ENCODE assay signal across 19 cellular contexts in the genomic region with DNA sequence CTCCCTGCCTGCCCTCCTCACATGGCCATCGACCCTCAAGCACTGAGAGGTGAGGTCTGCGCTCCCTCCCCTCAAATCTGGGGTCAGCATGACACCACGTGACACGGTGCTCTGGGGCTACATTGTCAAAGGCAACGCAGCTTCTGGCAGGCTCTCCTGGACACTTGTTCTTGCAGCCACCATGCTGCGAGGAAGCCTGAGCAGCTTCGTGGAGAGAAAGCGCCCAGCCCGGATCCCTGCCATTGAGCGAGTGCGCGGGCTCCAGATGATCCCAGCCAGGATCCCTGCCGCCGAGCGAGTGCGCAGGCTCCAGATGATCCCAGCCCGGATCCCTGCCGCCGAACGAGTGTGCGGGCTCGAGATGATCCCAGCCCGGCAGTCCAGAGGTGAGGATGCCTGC.
A peak's percentile ranks its signal among the peaks of the same experiment; 100 is the strongest.
DNase-seq lines count a peak whose midpoint lies in the region; ATAC-seq and TF ChIP-seq lines count a peak whose summit lies in the region.
"Had no signal": no experiment of that assay in that cellular context is flagged by ENCODE, and none has a peak within 500 bp of the region (broad histone marks: within the 10 kb centered on the region; RNA-seq: fewer than 3 reads in every experiment).

No MANE protein-coding gene starts in this region.

- no peaks in the 10 kb centered on the region for H3K9me2 ChIP-seq in SK-N-SH

- no peaks in the 10 kb centered on the region for H4K20me1 ChIP-seq in SK-N-SH (ENCODE audit: insufficient read depth)

- POLR2A ChIA-PET in SK-N-SH (lab: Yijun Ruan, JAX), result no interaction called here

- H3K27ac ChIP-seq in SK-N-SH (ENCODE audit: low read depth in 2 of 2, low read length in 1 of 2), result no peak overlapping the region
- no peak overlapping the region for H3K27ac ChIP-seq in coronary artery
- H3K27ac ChIP-seq: SJCRH30 had no signal

- TF ChIP-seq EP300 in SK-N-SH (IDR thresholded peaks at IDR 0.05; ENCODE audit: borderline replicate concordance in 1 of 2, low read depth in 1 of 2, low read length in 1 of 2), result no peak

- H2AFZ ChIP-seq in SK-N-SH (ENCODE audit: low read depth), result no peak overlapping the region

- no peaks in the 10 kb centered on the region for H3K79me2 ChIP-seq in SK-N-SH (ENCODE audit: insufficient read depth)

- WGBS in SK-N-SH (ENCODE audit: low lambda C conversion rate), result 91% methylated on average over 11 of the region's 23 CpGs

- H3K9me3 ChIP-seq in SK-N-SH, result no peaks in the 10 kb centered on the region
- H3K9me3 ChIP-seq: BE2C had no signal

- TF ChIP-seq RAD21 in SK-N-SH (IDR thresholded peaks at IDR 0.05; ENCODE audit: low read length), result no peak

- DNase-seq in SK-N-SH (peak; percentile 27), coronary artery (ENCODE audit: low spot score) (peak; percentile 14), mesenteric fat pad (ENCODE audit: low spot score) (peak; percentile 73), OCI-M2 (lab: John Stamatoyannopoulos, UW; ENCODE audit: unreplicated experiment) (no peak), hippocampal formation (lab: John Stamatoyannopoulos, UW) (no peak)
- no peak for DNase-seq in effector CD8-positive, alpha-beta T cell (lab: John Stamatoyannopoulos, UW)
- DNase-seq in activated CD4-positive, alpha-beta T cell treated with anti-CD3 and anti-CD28 coated beads, Interleukin-2, amount 50 U/mL, for 48 hours, result no peak
- DNase-seq: 8988T; ACHN; BE2C; CD8-positive, alpha-beta memory T cell; NCI-H1092; NCI-H2171 treated with DMSO at 0.1 percent for 48 hours; NCI-H524; NCI-H774; PC-3; SJCRH30 had no signal

- H3K4me3 ChIP-seq in SK-N-SH (ENCODE audit: low read depth in 2 of 2, low read length in 1 of 2) (no peak overlapping the region), coronary artery (no peak overlapping the region)
- H3K4me3 ChIP-seq: SJCRH30 had no signal

- H3F3A ChIP-seq in SK-N-SH (replicated peaks; ENCODE audit: insufficient read depth), result no peaks in the 10 kb centered on the region

- ATAC-seq in SK-N-SH treated with all-trans-retinoic acid at 6 μM for 48 hours, result no peak
- ATAC-seq: PC-3, Right ventricle myocardium inferior had no signal

- H3K27me3 ChIP-seq in SK-N-SH (ENCODE audit: insufficient read depth), result no peaks in the 10 kb centered on the region
- H3K27me3 ChIP-seq: BE2C, SJCRH30 had no signal

- no peaks in the 10 kb centered on the region; a peak in 1 of 4 replicates for H3K4me1 ChIP-seq in SK-N-SH (ENCODE audit: control insufficient read depth in 1 of 2, insufficient read depth in 2 of 2, low read depth in 1 of 2, low read length in 1 of 2)
- H3K4me1 ChIP-seq: BE2C had no signal

- no peak overlapping the region for H3K9ac ChIP-seq in SK-N-SH

- TF ChIP-seq CTCF in SK-N-SH (IDR thresholded peaks at IDR 0.05) (no peak), coronary artery (IDR thresholded peaks at IDR 0.05) (no peak)

- CTCF ChIA-PET in SK-N-SH (lab: Yijun Ruan, JAX), result no interaction called here

- no peak overlapping the region for H3K4me2 ChIP-seq in SK-N-SH

- peaks cover 5 to 14% of the 10 kb centered on the region in 2 experiments for H3K36me3 ChIP-seq in SK-N-SH (replicated peaks in 1 of 2; ENCODE audit: control insufficient read depth in 1 of 2, insufficient read depth in 2 of 2, low read length in 1 of 2)
- H3K36me3 ChIP-seq: BE2C, SJCRH30 had no signal

TF ChIP-seq in SK-N-SH, 30 proteins besides CTCF, POLR2A, EP300 and RAD21 (continues in another document):
- TF ChIP-seq, protein P1, sequence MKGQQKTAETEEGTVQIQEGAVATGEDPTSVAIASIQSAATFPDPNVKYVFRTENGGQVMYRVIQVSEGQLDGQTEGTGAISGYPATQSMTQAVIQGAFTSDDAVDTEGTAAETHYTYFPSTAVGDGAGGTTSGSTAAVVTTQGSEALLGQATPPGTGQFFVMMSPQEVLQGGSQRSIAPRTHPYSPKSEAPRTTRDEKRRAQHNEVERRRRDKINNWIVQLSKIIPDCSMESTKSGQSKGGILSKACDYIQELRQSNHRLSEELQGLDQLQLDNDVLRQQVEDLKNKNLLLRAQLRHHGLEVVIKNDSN (IDR thresholded peaks at IDR 0.05; ENCODE audit: borderline replicate concordance, low read depth), result no peak
- TF ChIP-seq SMC3 (IDR thresholded peaks at IDR 0.05; ENCODE audit: low read depth, low read length) (no peak), GABPA (IDR thresholded peaks at IDR 0.05; ENCODE audit: low read depth) (no peak), NRF1 (IDR thresholded peaks at IDR 0.05; ENCODE audit: low read depth, low read length) (no peak), FOXJ3 (CRISPR knock-in tag; IDR thresholded peaks at IDR 0.05) (no peak), FOXM1 (IDR thresholded peaks at IDR 0.05; ENCODE audit: low read depth) (no peak), MXI1 (IDR thresholded peaks at IDR 0.05; ENCODE audit: low read depth, low read length) (no peak), EZH2phosphoT487 (IDR thresholded peaks at IDR 0.05; ENCODE audit: borderline replicate concordance, low read depth) (no peak), NFIC (IDR thresholded peaks at IDR 0.05; ENCODE audit: borderline replicate concordance) (no peak), RXRA (IDR thresholded peaks at IDR 0.05; ENCODE audit: borderline replicate concordance, low read depth) (no peak)
- TF ChIP-seq, protein P2, sequence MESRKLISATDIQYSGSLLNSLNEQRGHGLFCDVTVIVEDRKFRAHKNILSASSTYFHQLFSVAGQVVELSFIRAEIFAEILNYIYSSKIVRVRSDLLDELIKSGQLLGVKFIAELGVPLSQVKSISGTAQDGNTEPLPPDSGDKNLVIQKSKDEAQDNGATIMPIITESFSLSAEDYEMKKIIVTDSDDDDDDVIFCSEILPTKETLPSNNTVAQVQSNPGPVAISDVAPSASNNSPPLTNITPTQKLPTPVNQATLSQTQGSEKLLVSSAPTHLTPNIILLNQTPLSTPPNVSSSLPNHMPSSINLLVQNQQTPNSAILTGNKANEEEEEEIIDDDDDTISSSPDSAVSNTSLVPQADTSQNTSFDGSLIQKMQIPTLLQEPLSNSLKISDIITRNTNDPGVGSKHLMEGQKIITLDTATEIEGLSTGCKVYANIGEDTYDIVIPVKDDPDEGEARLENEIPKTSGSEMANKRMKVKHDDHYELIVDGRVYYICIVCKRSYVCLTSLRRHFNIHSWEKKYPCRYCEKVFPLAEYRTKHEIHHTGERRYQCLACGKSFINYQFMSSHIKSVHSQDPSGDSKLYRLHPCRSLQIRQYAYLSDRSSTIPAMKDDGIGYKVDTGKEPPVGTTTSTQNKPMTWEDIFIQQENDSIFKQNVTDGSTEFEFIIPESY (IDR thresholded peaks at IDR 0.05; ENCODE audit: borderline replicate concordance, low read depth), result no peak

TF ChIP-seq in SK-N-SH treated with all-trans-retinoic acid at 6 μM for 48 hours, 23 proteins besides CTCF, POLR2A, EP300 and RAD21 (continues in another document):
- TF ChIP-seq ZNF565 (CRISPR knock-in tag; conservative IDR thresholded peaks at IDR 0.05; ENCODE audit: low read depth) (no peak), ZC3H10 (CRISPR knock-in tag; IDR thresholded peaks at IDR 0.05) (no peak), RARB (CRISPR knock-in tag; IDR thresholded peaks at IDR 0.05) (no peak), TOX (CRISPR knock-in tag; IDR thresholded peaks at IDR 0.05; ENCODE audit: borderline replicate concordance) (no peak)
- TF ChIP-seq, protein P3, sequence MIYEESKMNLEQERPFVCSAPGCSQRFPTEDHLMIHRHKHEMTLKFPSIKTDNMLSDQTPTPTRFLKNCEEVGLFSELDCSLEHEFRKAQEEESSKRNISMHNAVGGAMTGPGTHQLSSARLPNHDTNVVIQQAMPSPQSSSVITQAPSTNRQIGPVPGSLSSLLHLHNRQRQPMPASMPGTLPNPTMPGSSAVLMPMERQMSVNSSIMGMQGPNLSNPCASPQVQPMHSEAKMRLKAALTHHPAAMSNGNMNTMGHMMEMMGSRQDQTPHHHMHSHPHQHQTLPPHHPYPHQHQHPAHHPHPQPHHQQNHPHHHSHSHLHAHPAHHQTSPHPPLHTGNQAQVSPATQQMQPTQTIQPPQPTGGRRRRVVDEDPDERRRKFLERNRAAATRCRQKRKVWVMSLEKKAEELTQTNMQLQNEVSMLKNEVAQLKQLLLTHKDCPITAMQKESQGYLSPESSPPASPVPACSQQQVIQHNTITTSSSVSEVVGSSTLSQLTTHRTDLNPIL (CRISPR knock-in tag; IDR thresholded peaks at IDR 0.05; ENCODE audit: low read depth), result no peak
- TF ChIP-seq, protein P4, sequence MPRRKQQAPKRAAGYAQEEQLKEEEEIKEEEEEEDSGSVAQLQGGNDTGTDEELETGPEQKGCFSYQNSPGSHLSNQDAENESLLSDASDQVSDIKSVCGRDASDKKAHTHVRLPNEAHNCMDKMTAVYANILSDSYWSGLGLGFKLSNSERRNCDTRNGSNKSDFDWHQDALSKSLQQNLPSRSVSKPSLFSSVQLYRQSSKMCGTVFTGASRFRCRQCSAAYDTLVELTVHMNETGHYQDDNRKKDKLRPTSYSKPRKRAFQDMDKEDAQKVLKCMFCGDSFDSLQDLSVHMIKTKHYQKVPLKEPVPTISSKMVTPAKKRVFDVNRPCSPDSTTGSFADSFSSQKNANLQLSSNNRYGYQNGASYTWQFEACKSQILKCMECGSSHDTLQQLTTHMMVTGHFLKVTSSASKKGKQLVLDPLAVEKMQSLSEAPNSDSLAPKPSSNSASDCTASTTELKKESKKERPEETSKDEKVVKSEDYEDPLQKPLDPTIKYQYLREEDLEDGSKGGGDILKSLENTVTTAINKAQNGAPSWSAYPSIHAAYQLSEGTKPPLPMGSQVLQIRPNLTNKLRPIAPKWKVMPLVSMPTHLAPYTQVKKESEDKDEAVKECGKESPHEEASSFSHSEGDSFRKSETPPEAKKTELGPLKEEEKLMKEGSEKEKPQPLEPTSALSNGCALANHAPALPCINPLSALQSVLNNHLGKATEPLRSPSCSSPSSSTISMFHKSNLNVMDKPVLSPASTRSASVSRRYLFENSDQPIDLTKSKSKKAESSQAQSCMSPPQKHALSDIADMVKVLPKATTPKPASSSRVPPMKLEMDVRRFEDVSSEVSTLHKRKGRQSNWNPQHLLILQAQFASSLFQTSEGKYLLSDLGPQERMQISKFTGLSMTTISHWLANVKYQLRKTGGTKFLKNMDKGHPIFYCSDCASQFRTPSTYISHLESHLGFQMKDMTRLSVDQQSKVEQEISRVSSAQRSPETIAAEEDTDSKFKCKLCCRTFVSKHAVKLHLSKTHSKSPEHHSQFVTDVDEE (CRISPR knock-in tag; IDR thresholded peaks at IDR 0.05), result no peak

Comparison
In these comparisons a context has a peak if more than half of its experiments do, and no peak if none do; other contexts are left out.
1. DNase-seq: peak in SK-N-SH (single experiment), coronary artery (single experiment) and mesenteric fat pad (single experiment); none in effector CD8-positive, alpha-beta T cell (single experiment), activated CD4-positive, alpha-beta T cell treated with anti-CD3 and anti-CD28 coated beads, Interleukin-2, amount 50 U/mL, for 48 hours (0 of 2), OCI-M2 (single experiment) and hippocampal formation (0 of 2).